10 cellular contexts compared by ENCODE assay signal in genomic region chr11:8384199-8384821, GRCh38.
A peak's percentile ranks its signal among the peaks of the same experiment; 100 is the strongest.
DNase-seq lines count a peak whose midpoint lies in the region; ATAC-seq and TF ChIP-seq lines count a peak whose summit lies in the region.
"Had no signal": no experiment of that assay in that cellular context is flagged by ENCODE, and none has a peak within 500 bp of the region (broad histone marks: within the 10 kb centered on the region; RNA-seq: fewer than 3 reads in every experiment).

No MANE protein-coding gene starts in this region.

- H3K27ac ChIP-seq in CD8-positive, alpha-beta memory T cell (ENCODE audit: low read depth, low read length), result no peak overlapping the region
- H3K27ac ChIP-seq: dorsolateral prefrontal cortex, suprapubic skin had no signal

- ATAC-seq in activated naive CD8-positive, alpha-beta T cell treated with anti-CD3 and anti-CD28 coated beads, Interleukin-2, amount 50 U/mL, for 24 hours, result no peak
- ATAC-seq in WTC11, result peak; percentile 79
- ATAC-seq in left colon, result no peak

- no peaks in the 10 kb centered on the region for H3K4me1 Mint-ChIP-seq in activated naive CD8-positive, alpha-beta T cell treated with anti-CD3 and anti-CD28 coated beads for 36 hours
- H3K4me1 Mint-ChIP-seq in activated naive CD8-positive, alpha-beta T cell treated with anti-CD3 and anti-CD28 coated beads, Interleukin-2, amount 50 U/mL, for 24 hours, result no peaks in the 10 kb centered on the region
- peaks cover 19% of the 10 kb centered on the region for H3K4me1 Mint-ChIP-seq in WTC11
- H3K4me1 Mint-ChIP-seq in CD8-positive, alpha-beta memory T cell, result peaks cover 0 to 3% (median 0%) of the 10 kb centered on the region in 3 donors

- H3K9me3 Mint-ChIP-seq in activated naive CD8-positive, alpha-beta T cell treated with anti-CD3 and anti-CD28 coated beads for 36 hours, result no peaks in the 10 kb centered on the region
- no peaks in the 10 kb centered on the region for H3K9me3 Mint-ChIP-seq in activated naive CD8-positive, alpha-beta T cell treated with anti-CD3 and anti-CD28 coated beads, Interleukin-2, amount 50 U/mL, for 24 hours
- H3K9me3 Mint-ChIP-seq in WTC11, result no peaks in the 10 kb centered on the region
- H3K9me3 Mint-ChIP-seq in CD8-positive, alpha-beta memory T cell, result no peaks in the 10 kb centered on the region

- POLR2A ChIA-PET in WTC11 (lab: Charles Lee), result interaction anchor here (0.5 kb wide), 1 partner anchor 303 kb away, joined by 4 read pairs; no protein-coding TSS in a partner anchor
- POLR2A ChIA-PET in CD8-positive, alpha-beta memory T cell (lab: Charles Lee), result no interaction called here

- no peak overlapping the region for H3K4me3 ChIP-seq in CD8-positive, alpha-beta memory T cell (ENCODE audit: low read length)
- H3K4me3 ChIP-seq: dorsolateral prefrontal cortex, suprapubic skin had no signal

- no peak for TF ChIP-seq CTCF in WTC11 (IDR thresholded peaks at IDR 0.05)

- no peaks in the 10 kb centered on the region for H3K4me1 ChIP-seq in CD8-positive, alpha-beta memory T cell (ENCODE audit: insufficient read depth, low read length)

- no peaks in the 10 kb centered on the region for H3K36me3 Mint-ChIP-seq in activated naive CD8-positive, alpha-beta T cell treated with anti-CD3 and anti-CD28 coated beads for 36 hours
- H3K36me3 Mint-ChIP-seq in activated naive CD8-positive, alpha-beta T cell treated with anti-CD3 and anti-CD28 coated beads, Interleukin-2, amount 50 U/mL, for 24 hours (ENCODE audit: low read depth), result no peaks in the 10 kb centered on the region
- H3K36me3 Mint-ChIP-seq in WTC11, result no peaks in the 10 kb centered on the region
- no peaks in the 10 kb centered on the region for H3K36me3 Mint-ChIP-seq in CD8-positive, alpha-beta memory T cell

- no peaks in the 10 kb centered on the region for H3K9me3 ChIP-seq in CD8-positive, alpha-beta memory T cell (ENCODE audit: low read length)
- H3K9me3 ChIP-seq: suprapubic skin had no signal

- intact Hi-C loops in left colon (cut with DNase I, micrococcal nuclease), result no loop called here

- peaks cover 3% of the 10 kb centered on the region for H3K27me3 ChIP-seq in CD8-positive, alpha-beta memory T cell (ENCODE audit: insufficient read depth, low read length, poor library complexity, severe bottlenecking)
- H3K27me3 ChIP-seq: dorsolateral prefrontal cortex, suprapubic skin had no signal

- no peaks in the 10 kb centered on the region for H3K36me3 ChIP-seq in CD8-positive, alpha-beta memory T cell (ENCODE audit: insufficient read depth, low read length)
- H3K36me3 ChIP-seq: suprapubic skin had no signal

- H3K27ac Mint-ChIP-seq in activated naive CD8-positive, alpha-beta T cell treated with anti-CD3 and anti-CD28 coated beads for 36 hours, result no peak overlapping the region
- no peak overlapping the region for H3K27ac Mint-ChIP-seq in activated naive CD8-positive, alpha-beta T cell treated with anti-CD3 and anti-CD28 coated beads, Interleukin-2, amount 50 U/mL, for 24 hours
- H3K27ac Mint-ChIP-seq in WTC11, result no peak overlapping the region
- no peak overlapping the region for H3K27ac Mint-ChIP-seq in CD8-positive, alpha-beta memory T cell

- CTCF ChIA-PET in WTC11 (lab: Charles Lee), result interaction anchor here (0.5 to 1.9 kb wide), 5 partner anchors 19 to 613 kb away, joined by 3 to 18 read pairs (median 4); no protein-coding TSS in a partner anchor
- CTCF ChIA-PET in CD8-positive, alpha-beta memory T cell (lab: Charles Lee), result no interaction called here

- H3K4me3 Mint-ChIP-seq in activated naive CD8-positive, alpha-beta T cell treated with anti-CD3 and anti-CD28 coated beads for 36 hours, result no peak overlapping the region
- no peak overlapping the region for H3K4me3 Mint-ChIP-seq in activated naive CD8-positive, alpha-beta T cell treated with anti-CD3 and anti-CD28 coated beads, Interleukin-2, amount 50 U/mL, for 24 hours
- H3K4me3 Mint-ChIP-seq in WTC11, result no peak overlapping the region
- H3K4me3 Mint-ChIP-seq in CD8-positive, alpha-beta memory T cell, result peak overlapping the region in 1 of 7 donors; percentile 3

- no peaks in the 10 kb centered on the region for H3K27me3 Mint-ChIP-seq in activated naive CD8-positive, alpha-beta T cell treated with anti-CD3 and anti-CD28 coated beads for 36 hours
- no peaks in the 10 kb centered on the region for H3K27me3 Mint-ChIP-seq in activated naive CD8-positive, alpha-beta T cell treated with anti-CD3 and anti-CD28 coated beads, Interleukin-2, amount 50 U/mL, for 24 hours
- H3K27me3 Mint-ChIP-seq in WTC11 (ENCODE audit: low read depth), result no peaks in the 10 kb centered on the region
- H3K27me3 Mint-ChIP-seq in CD8-positive, alpha-beta memory T cell, result no peaks in the 10 kb centered on the region

- DNase-seq in activated naive CD8-positive, alpha-beta T cell treated with anti-CD3 and anti-CD28 coated beads for 36 hours, result peak; percentile 6
- DNase-seq in activated naive CD8-positive, alpha-beta T cell treated with anti-CD3 and anti-CD28 coated beads, Interleukin-2, amount 50 U/mL, for 24 hours, result no peak
- peak; percentile 68 for DNase-seq in WTC11 (ENCODE audit: low spot score)
- peak; percentile 21 to 52 for DNase-seq in left colon
- peak; percentile 69 for DNase-seq in ureter (ENCODE audit: low spot score)
- no peak for DNase-seq in CD8-positive, alpha-beta memory T cell
- DNase-seq in NCI-H1417 treated with DMSO at 0.1 percent for 48 hours (lab: John Stamatoyannopoulos, UW), result no peak
- DNase-seq in NCI-H1092 (lab: John Stamatoyannopoulos, UW), result no peak
- DNase-seq: dorsolateral prefrontal cortex had no signal

TF ChIP-seq in WTC11, 78 proteins besides CTCF, POLR2A, EP300 and RAD21:
- no peak for TF ChIP-seq USF2 (CRISPR knock-in tag; IDR thresholded peaks at IDR 0.05)
- TF ChIP-seq NFYB (CRISPR knock-in tag; conservative IDR thresholded peaks at IDR 0.05; ENCODE audit: low read depth), result no peak
- no peak for TF ChIP-seq SOX15 (CRISPR knock-in tag; IDR thresholded peaks at IDR 0.05)
- no peak for TF ChIP-seq SMAD3 (CRISPR knock-in tag; IDR thresholded peaks at IDR 0.05; ENCODE audit: borderline replicate concordance)
- no peak for TF ChIP-seq ELF4 (CRISPR knock-in tag; IDR thresholded peaks at IDR 0.05; ENCODE audit: low read depth)
- no peak for TF ChIP-seq TEAD4 (CRISPR knock-in tag; IDR thresholded peaks at IDR 0.05)
- no peak for TF ChIP-seq OVOL2 (CRISPR knock-in tag; IDR thresholded peaks at IDR 0.05; ENCODE audit: borderline replicate concordance)

Comparison
In these comparisons a context has a peak if more than half of its experiments do, and no peak if none do; other contexts are left out.
1. DNase-seq: peak in activated naive CD8-positive, alpha-beta T cell treated with anti-CD3 and anti-CD28 coated beads for 36 hours (single experiment), WTC11 (single experiment), left colon (2 of 2) and ureter (single experiment); none in activated naive CD8-positive, alpha-beta T cell treated with anti-CD3 and anti-CD28 coated beads, Interleukin-2, amount 50 U/mL, for 24 hours (single experiment), CD8-positive, alpha-beta memory T cell (0 of 5), NCI-H1417 treated with DMSO at 0.1 percent for 48 hours (single experiment) and NCI-H1092 (single experiment).